Comparison of ENCODE assay signal across 15 cellular contexts in genomic region chr11:923691-924405, GRCh38. TPM values are rescaled to one million over a fixed set of nuclear protein-coding genes. Genes with fewer than 3 reads are reported as not detected.
DNase-seq lines count a peak whose midpoint lies in the region; ATAC-seq, FAIRE-seq and TF ChIP-seq lines count a peak whose summit lies in the region.
"Had no signal": no experiment of that assay in that cellular context is flagged by ENCODE, and none has a peak within 500 bp of the region (broad histone marks: within the 10 kb centered on the region; RNA-seq: fewer than 3 reads in every experiment).

No MANE protein-coding gene starts in this region.

- 0 out of 2 replicates have a peak overlapping the region, but pooled peaks have one; percentile 24 for H2AK5ac ChIP-seq in H1 (ENCODE audit: low read depth, low read length)
- H2AK5ac ChIP-seq in neuronal stem cell (ENCODE audit: low read depth, low read length), result peak overlapping the region; percentile 94

- H3K4me1 Mint-ChIP-seq in activated CD8-positive, alpha-beta T cell treated with anti-CD3 and anti-CD28 coated beads, Interleukin-2, amount 10 ng/mL, durations not matched to agents 7 days and 5 days (ENCODE audit: low read depth), result peaks cover 30% of the 10 kb centered on the region
- peaks cover 25% of the 10 kb centered on the region for H3K4me1 Mint-ChIP-seq in activated CD8-positive, alpha-beta T cell treated with anti-CD3 and anti-CD28 coated beads for 36 hours (ENCODE audit: low read depth)

- peaks cover 0 to 27% of the 10 kb centered on the region in 2 experiments; a peak in 2 of 4 replicates for H3K79me2 ChIP-seq in H1 (ENCODE audit: control insufficient read depth in 1 of 2, insufficient read depth in 2 of 2, low read length in 2 of 2)

- peaks cover 7% of the 10 kb centered on the region for H3K79me1 ChIP-seq in H1 (ENCODE audit: low read depth, low read length)
- peaks cover 2% of the 10 kb centered on the region for H3K79me1 ChIP-seq in neuronal stem cell (ENCODE audit: low read depth, low read length)

- no peak for TF ChIP-seq EP300 in H1 (IDR thresholded peaks at IDR 0.05; ENCODE audit: borderline replicate concordance in 1 of 2, low read depth in 2 of 2, low read length in 2 of 2)

- H4K20me1 ChIP-seq in H1 (replicated peaks in 1 of 2; ENCODE audit: control insufficient read depth in 1 of 2, insufficient read depth in 2 of 2, low read length in 2 of 2), result peaks cover 2 to 5% of the 10 kb centered on the region in 2 experiments

- H2AFZ ChIP-seq in H1 (ENCODE audit: low read length), result no peak overlapping the region
- no peak overlapping the region for H2AFZ ChIP-seq in neuronal stem cell (ENCODE audit: low read length)

- H3K14ac ChIP-seq in H1 (ENCODE audit: insufficient read length), result no peak overlapping the region
- H3K14ac ChIP-seq in neuronal stem cell (ENCODE audit: low read length), result no peak overlapping the region

- no peaks in the 10 kb centered on the region for H3K4me1 ChIP-seq in HEK293 (ENCODE audit: control insufficient read depth, insufficient read depth, low read length)
- H3K4me1 ChIP-seq in H1 (replicated peaks in 1 of 4; ENCODE audit: control insufficient read depth in 3 of 4, insufficient read depth in 4 of 4, low read length in 3 of 4), result peaks cover 0 to 7% (median 4%) of the 10 kb centered on the region in 4 experiments; a peak in 4 of 7 replicates
- peaks cover 3 to 13% of the 10 kb centered on the region in 2 donors for H3K4me1 ChIP-seq in neuronal stem cell (ENCODE audit: control insufficient read depth in 2 of 2, insufficient read depth in 1 of 2, low read depth in 1 of 2, low read length in 2 of 2)

- H3K27me3 ChIP-seq in H1 (replicated peaks in 1 of 4; ENCODE audit: control insufficient read depth in 3 of 4, extremely low read depth in 1 of 4, insufficient read depth in 3 of 4, low read length in 3 of 4) (no peaks in the 10 kb centered on the region), neuronal stem cell (ENCODE audit: control insufficient read depth in 3 of 3, insufficient read depth in 3 of 3, low read depth in 1 of 3, low read length in 3 of 3) (no peaks in the 10 kb centered on the region)
- H3K27me3 ChIP-seq: adrenal gland had no signal

- H3K23ac ChIP-seq in H1 (ENCODE audit: insufficient read length), result no peak overlapping the region
- no peak overlapping the region for H3K23ac ChIP-seq in neuronal stem cell (ENCODE audit: low read depth, low read length, poor library complexity)

- H3K27ac Mint-ChIP-seq in activated CD8-positive, alpha-beta T cell treated with anti-CD3 and anti-CD28 coated beads, Interleukin-2, amount 10 ng/mL, durations not matched to agents 7 days and 5 days, result no peak overlapping the region
- H3K27ac Mint-ChIP-seq in activated CD8-positive, alpha-beta T cell treated with anti-CD3 and anti-CD28 coated beads for 36 hours, result no peak overlapping the region

- H3K18ac ChIP-seq in H1 (ENCODE audit: extremely low read depth, low read length), result no peak overlapping the region
- no peak overlapping the region for H3K18ac ChIP-seq in neuronal stem cell (ENCODE audit: low read length)

- 95% methylated on average over 19 of the region's 19 CpGs; no CpG with 5 or more reads in 1 of the 2 experiments for WGBS in H1 (ENCODE audit: extremely low coverage in 1 of 2, insufficient coverage in 1 of 2, insufficient read length in 1 of 2, insufficient replicate concordance in 2 of 2, low coverage in 1 of 2, low lambda C conversion rate in 2 of 2, missing lambda C conversion rate in 1 of 2), 2 experiments
- WGBS in neuronal stem cell (ENCODE audit: extremely low coverage in 2 of 2, insufficient read length in 2 of 2, insufficient replicate concordance in 1 of 2), 2 donors, result no CpG with 5 or more reads among the region's 19 CpGs

- ATAC-seq in activated CD8-positive, alpha-beta T cell treated with anti-CD3 and anti-CD28 coated beads, Interleukin-2, amount 10 ng/mL, durations not matched to agents 7 days and 5 days, result no peak
- ATAC-seq in activated CD8-positive, alpha-beta T cell treated with anti-CD3 and anti-CD28 coated beads for 36 hours, result no peak
- no peak for ATAC-seq in left colon
- ATAC-seq: A549; activated CD4-positive, CD25-positive, alpha-beta regulatory T cell treated with anti-CD3 and anti-CD28 coated beads, Interleukin-2, amount 50 U/mL, for 24 hours had no signal

- H2BK120ac ChIP-seq in H1 (replicated peaks; ENCODE audit: low read depth, low read length) (no peak overlapping the region), neuronal stem cell (ENCODE audit: low read depth, low read length) (no peak overlapping the region)

- no peak overlapping the region for H3K9ac ChIP-seq in H1 (replicated peaks in 1 of 4; ENCODE audit: extremely low read depth in 1 of 4, low read depth in 3 of 4, low read length in 3 of 4)
- no peak overlapping the region for H3K9ac ChIP-seq in neuronal stem cell (ENCODE audit: low read depth, low read length, poor library complexity)

- H3K4me3 Mint-ChIP-seq in activated CD8-positive, alpha-beta T cell treated with anti-CD3 and anti-CD28 coated beads, Interleukin-2, amount 10 ng/mL, durations not matched to agents 7 days and 5 days, result peak overlapping the region; percentile 5
- no peak overlapping the region for H3K4me3 Mint-ChIP-seq in activated CD8-positive, alpha-beta T cell treated with anti-CD3 and anti-CD28 coated beads for 36 hours

- no peaks in the 10 kb centered on the region for H3K9me3 ChIP-seq in HEK293 (ENCODE audit: control insufficient read depth, insufficient read depth, low read depth, low read length)
- H3K9me3 ChIP-seq in H1 (ENCODE audit: insufficient read depth in 2 of 2, low read depth in 1 of 2, low read length in 1 of 2), result no peaks in the 10 kb centered on the region
- H3K9me3 ChIP-seq in neuronal stem cell (replicated peaks in 1 of 2; ENCODE audit: control insufficient read depth in 2 of 2, insufficient read depth in 1 of 2, low read depth in 1 of 2, low read length in 2 of 2), result no peaks in the 10 kb centered on the region
- H3K9me3 ChIP-seq: A549, adrenal gland had no signal

- no peak overlapping the region for H3K4me2 ChIP-seq in H1 (ENCODE audit: insufficient read depth in 1 of 2, low read depth in 2 of 2, low read length in 2 of 2)
- H3K4me2 ChIP-seq in neuronal stem cell (ENCODE audit: insufficient read depth, low read length, poor library complexity, severe bottlenecking), result no peak overlapping the region
- H3K4me2 ChIP-seq: A549 had no signal

- H3K27ac ChIP-seq in HEK293 (ENCODE audit: extremely low read depth, low read depth, low read length) (no peak overlapping the region), H1 (ENCODE audit: low read depth, low read length) (no peak overlapping the region), neuronal stem cell (replicated peaks; ENCODE audit: low read length) (no peak overlapping the region)

- H4K8ac ChIP-seq in H1 (ENCODE audit: extremely low read depth, insufficient read depth, low read length) (no peak overlapping the region), neuronal stem cell (ENCODE audit: low read depth, low read length) (no peak overlapping the region)

- TF ChIP-seq CTCF in activated CD8-positive, alpha-beta T cell treated with anti-CD3 and anti-CD28 coated beads for 36 hours (IDR thresholded peaks at IDR 0.05), result no peak
- TF ChIP-seq CTCF in HEK293 (tag by site-specific recombination; IDR thresholded peaks at IDR 0.05), result no peak
- TF ChIP-seq CTCF in H1 (IDR thresholded peaks at IDR 0.05; ENCODE audit: control extremely low read depth in 1 of 3, insufficient read depth in 1 of 3, low read depth in 1 of 3, low read length in 3 of 3), result no peak

- no peak overlapping the region for H3K56ac ChIP-seq in H1 (replicated peaks; ENCODE audit: insufficient read length, low read depth, low read length)

- no peak for DNase-seq in activated CD8-positive, alpha-beta T cell treated with anti-CD3 and anti-CD28 coated beads, Interleukin-2, amount 10 ng/mL, durations not matched to agents 7 days and 5 days
- DNase-seq in activated CD8-positive, alpha-beta T cell treated with anti-CD3 and anti-CD28 coated beads for 36 hours, result no peak
- no peak for DNase-seq in H1 (ENCODE audit: low read depth in 1 of 2, low spot score in 2 of 2)
- no peak for DNase-seq in neuronal stem cell (ENCODE audit: low spot score)
- no peak for DNase-seq in pons (ENCODE audit: low spot score)
- DNase-seq in left colon, result no peak
- no peak for DNase-seq in A172 (ENCODE audit: low spot score)
- DNase-seq: adrenal gland, mesenchymal stem cell, occipital lobe had no signal

- H2BK15ac ChIP-seq in H1 (ENCODE audit: low read length) (no peak overlapping the region), neuronal stem cell (ENCODE audit: low read length) (no peak overlapping the region)

- H4K5ac ChIP-seq in H1 (ENCODE audit: insufficient read length, low read depth, low read length), result no peak overlapping the region

- POLR2A ChIA-PET in activated CD8-positive, alpha-beta T cell treated with anti-CD3 and anti-CD28 coated beads, Interleukin-2, amount 10 ng/mL, durations not matched to agents 7 days and 5 days (lab: Charles Lee), result interaction anchor here (1.0 kb wide), 1 partner anchor 14 kb away, joined by 3 read pairs; the partner anchor contains the start of gene CHID1
- POLR2A ChIA-PET in activated CD8-positive, alpha-beta T cell treated with anti-CD3 and anti-CD28 coated beads for 36 hours (lab: Charles Lee), result interaction anchor here (1.5 kb wide), 1 partner anchor 82 kb away, joined by 4 read pairs; no protein-coding TSS in a partner anchor
- POLR2A ChIA-PET in HEK293 (lab: Yijun Ruan, JAX), result interaction anchor here (1.8 kb wide), 1 partner anchor 14 kb away, joined by 6 read pairs; the partner anchor contains the start of gene CHID1
- POLR2A ChIA-PET in H1 (lab: Charles Lee; ENCODE audit: partially characterized antibody), result interaction anchor here (1.0 to 1.9 kb wide), 4 partner anchors 13 to 56 kb away, joined by 3 to 7 read pairs (median 6); partner anchors contain the start of gene CHID1

- TF ChIP-seq POLR2A in H1 (IDR thresholded peaks at IDR 0.05; ENCODE audit: control extremely low read depth in 1 of 2, low read depth in 2 of 2, low read length in 2 of 2), result no peak

- H3K4me3 ChIP-seq in HEK293 (ENCODE audit: low read depth, low read length), result no peak overlapping the region
- H3K4me3 ChIP-seq in H1 (ENCODE audit: extremely low read depth in 1 of 4, insufficient read depth in 2 of 4, low read depth in 3 of 4, low read length in 4 of 4), result no peak overlapping the region
- H3K4me3 ChIP-seq in neuronal stem cell (ENCODE audit: low read length in 2 of 2), result no peak overlapping the region
- H3K4me3 ChIP-seq: A549, adrenal gland had no signal

- H2BK20ac ChIP-seq in H1 (ENCODE audit: low read length), result no peak overlapping the region

- peaks cover 10% of the 10 kb centered on the region for H3K36me3 Mint-ChIP-seq in activated CD8-positive, alpha-beta T cell treated with anti-CD3 and anti-CD28 coated beads, Interleukin-2, amount 10 ng/mL, durations not matched to agents 7 days and 5 days (ENCODE audit: low read depth)
- H3K36me3 Mint-ChIP-seq in activated CD8-positive, alpha-beta T cell treated with anti-CD3 and anti-CD28 coated beads for 36 hours (ENCODE audit: low read depth), result peaks cover 8% of the 10 kb centered on the region

- H2BK5ac ChIP-seq in H1 (ENCODE audit: low read depth, low read length), result 0 out of 2 replicates have a peak overlapping the region, but pooled peaks have one; percentile 24
- no peak overlapping the region for H2BK5ac ChIP-seq in neuronal stem cell (ENCODE audit: low read length)

- no peak for TF ChIP-seq RAD21 in H1 (IDR thresholded peaks at IDR 0.05 in 1 of 2, conservative IDR thresholded peaks at IDR 0.05 in 1 of 2; ENCODE audit: low read depth in 2 of 2, low read length in 2 of 2)

- peaks cover 3 to 14% of the 10 kb centered on the region in 2 experiments; a peak in 2 of 3 replicates for H3K36me3 ChIP-seq in HEK293 (ENCODE audit: control insufficient read depth in 2 of 2, insufficient read depth in 1 of 2, low read length in 2 of 2)
- peaks cover 0 to 12% (median 2%) of the 10 kb centered on the region in 4 experiments; a peak in 3 of 8 replicates for H3K36me3 ChIP-seq in H1 (ENCODE audit: control insufficient read depth in 2 of 4, insufficient read depth in 4 of 4, low read length in 3 of 4)
- H3K36me3 ChIP-seq in neuronal stem cell (replicated peaks in 1 of 2; ENCODE audit: control insufficient read depth in 2 of 2, insufficient read depth in 2 of 2, low read length in 2 of 2), result peaks cover 3 to 22% of the 10 kb centered on the region in 2 donors
- H3K36me3 ChIP-seq: adrenal gland had no signal

- H3K4ac ChIP-seq in H1 (replicated peaks; ENCODE audit: insufficient read length, low read depth, low read length) (no peak overlapping the region), neuronal stem cell (ENCODE audit: low read length) (no peak overlapping the region)

- H4K91ac ChIP-seq in H1 (replicated peaks; ENCODE audit: insufficient read length, low read length), result peak overlapping the region; percentile 65
- H4K91ac ChIP-seq in neuronal stem cell (ENCODE audit: low read depth, low read length, poor library complexity), result no peak overlapping the region

- H3K23me2 ChIP-seq in H1 (ENCODE audit: low read depth, low read length), result peaks cover 5% of the 10 kb centered on the region

- peak overlapping the region; percentile 27; the same call in 1 of the 2 replicates for H2BK12ac ChIP-seq in H1 (ENCODE audit: low read depth, low read length)
- peak overlapping the region; percentile 14 for H2BK12ac ChIP-seq in neuronal stem cell (ENCODE audit: low read length)

- H3K9me3 Mint-ChIP-seq in activated CD8-positive, alpha-beta T cell treated with anti-CD3 and anti-CD28 coated beads, Interleukin-2, amount 10 ng/mL, durations not matched to agents 7 days and 5 days (ENCODE audit: insufficient read depth), result no peaks in the 10 kb centered on the region
- H3K9me3 Mint-ChIP-seq in activated CD8-positive, alpha-beta T cell treated with anti-CD3 and anti-CD28 coated beads for 36 hours, result no peaks in the 10 kb centered on the region

- no peak for FAIRE-seq in H1 (lab: Jason Lieb, UNC)
- FAIRE-seq: A549, frontal cortex, H54 had no signal

- CTCF ChIA-PET in activated CD8-positive, alpha-beta T cell treated with anti-CD3 and anti-CD28 coated beads, Interleukin-2, amount 10 ng/mL, durations not matched to agents 7 days and 5 days (lab: Charles Lee), result interaction anchor here (1.3 to 1.4 kb wide), 2 partner anchors 12 to 13 kb away, joined by 3 to 5 read pairs; partner anchors contain the start of gene CHID1
- CTCF ChIA-PET in activated CD8-positive, alpha-beta T cell treated with anti-CD3 and anti-CD28 coated beads for 36 hours (lab: Charles Lee), result interaction anchor here (0.7 to 1.1 kb wide), 2 partner anchors 12 to 128 kb away, joined by 3 read pairs; no protein-coding TSS in a partner anchor
- CTCF ChIA-PET in HEK293 (lab: Yijun Ruan, JAX), result no interaction called here
- CTCF ChIA-PET in H1 (lab: Charles Lee; ENCODE audit: partially characterized antibody), result interaction anchor here (0.6 to 7.1 kb wide), 15 partner anchors 10 to 113 kb away, joined by 3 to 48 read pairs (median 6); partner anchors contain the start of gene MUC6

- intact Hi-C loops in activated CD8-positive, alpha-beta T cell treated with anti-CD3 and anti-CD28 coated beads for 36 hours (cut with micrococcal nuclease), result loop anchor here (10.0 kb wide), 1 partner anchor 111 kb away; the partner anchor contains the start of gene MUC6
- intact Hi-C loops in left colon (cut with DNase I, micrococcal nuclease), result no loop called here

- no peaks in the 10 kb centered on the region for H3K27me3 Mint-ChIP-seq in activated CD8-positive, alpha-beta T cell treated with anti-CD3 and anti-CD28 coated beads, Interleukin-2, amount 10 ng/mL, durations not matched to agents 7 days and 5 days (ENCODE audit: low read depth)
- no peaks in the 10 kb centered on the region for H3K27me3 Mint-ChIP-seq in activated CD8-positive, alpha-beta T cell treated with anti-CD3 and anti-CD28 coated beads for 36 hours

RNA-seq across cellular contexts. Expression of gene AP2A2, which starts 1.8 kb away (rescaled TPM):
- total RNA-seq in activated CD8-positive, alpha-beta T cell treated with anti-CD3 and anti-CD28 coated beads, Interleukin-2, amount 10 ng/mL, durations not matched to agents 7 days and 5 days, result 10 to 100 TPM; 40.1 to 54.0 TPM
- total RNA-seq in activated CD8-positive, alpha-beta T cell treated with anti-CD3 and anti-CD28 coated beads for 36 hours, result 10 to 100 TPM; 34.0 to 34.6 TPM
- 50.0 and 56.3 TPM in 2 replicates for total RNA-seq in H1 (2021; fragmentation: NEBNext Ultra II Directional; extraction: Animal tissue kit (Norgen Biotek cat#: 25700))
- polyA plus RNA-seq in H1 (2011; rRNA removed), result 65.0 and 70.0 TPM in 2 replicates
- polyA plus RNA-seq in H1 (2011; cell fraction: cytosol; rRNA removed), result 44.9 TPM
- 169 TPM for polyA plus RNA-seq in H1 (2011; cell fraction: nucleus; rRNA removed)
- 40.2 to 49.3 TPM (median 44.1 TPM) in 4 replicates for polyA plus RNA-seq in H1 (2012, experiment 1 of 2)
- polyA plus RNA-seq in H1 (2012, experiment 2 of 2), result 31.3 TPM
- polyA plus RNA-seq in H1 (2013, experiment 1 of 2), result 44.2 TPM
- 40.7 TPM for polyA plus RNA-seq in H1 (2013, experiment 2 of 2)
- polyA minus RNA-seq in H1 (2011; rRNA and poly(A)+ RNA removed), result 55.2 and 63.7 TPM in 2 replicates
- 75.7 TPM for polyA minus RNA-seq in H1 (2011; cell fraction: cytosol; rRNA and poly(A)+ RNA removed)
- 71.4 TPM for polyA minus RNA-seq in H1 (2011; cell fraction: nucleus; rRNA and poly(A)+ RNA removed)
- 49.2 TPM for polyA plus RNA-seq in neuronal stem cell (2013, experiment 1 of 2)
- 52.4 TPM for polyA plus RNA-seq in neuronal stem cell (2013, experiment 2 of 2)
- 10 to 100 TPM; 61.6 to 68.8 TPM for total RNA-seq in left colon
- total RNA-seq in A172 (2014; rRNA removed; shearing (Covaris generic)), result 27.8 and 29.4 TPM in 2 replicates

RNA-seq across cellular contexts. Expression of gene CHID1, which starts 13.2 kb away (rescaled TPM):
- total RNA-seq in activated CD8-positive, alpha-beta T cell treated with anti-CD3 and anti-CD28 coated beads, Interleukin-2, amount 10 ng/mL, durations not matched to agents 7 days and 5 days, result 10 to 100 TPM; 46.1 to 48.4 TPM
- total RNA-seq in activated CD8-positive, alpha-beta T cell treated with anti-CD3 and anti-CD28 coated beads for 36 hours, result 10 to 100 TPM; 69.8 to 72.0 TPM
- 78.9 and 81.2 TPM in 2 replicates for total RNA-seq in H1 (2021; fragmentation: NEBNext Ultra II Directional; extraction: Animal tissue kit (Norgen Biotek cat#: 25700))
- polyA plus RNA-seq in H1 (2011; rRNA removed), result 88.5 and 114 TPM in 2 replicates
- 102 TPM for polyA plus RNA-seq in H1 (2011; cell fraction: cytosol; rRNA removed)
- polyA plus RNA-seq in H1 (2011; cell fraction: nucleus; rRNA removed), result 115 TPM
- 55.8 to 87.0 TPM (median 82.0 TPM) in 4 replicates for polyA plus RNA-seq in H1 (2012, experiment 1 of 2)
- polyA plus RNA-seq in H1 (2012, experiment 2 of 2), result 82.1 TPM
- 76.3 TPM for polyA plus RNA-seq in H1 (2013, experiment 1 of 2)
- polyA plus RNA-seq in H1 (2013, experiment 2 of 2), result 80.1 TPM
- polyA minus RNA-seq in H1 (2011; rRNA and poly(A)+ RNA removed), result 59.6 and 70.2 TPM in 2 replicates
- polyA minus RNA-seq in H1 (2011; cell fraction: cytosol; rRNA and poly(A)+ RNA removed), result 49.1 TPM
- 52.7 TPM for polyA minus RNA-seq in H1 (2011; cell fraction: nucleus; rRNA and poly(A)+ RNA removed)
- polyA plus RNA-seq in neuronal stem cell (2013, experiment 1 of 2), result 42.0 TPM
- 43.9 TPM for polyA plus RNA-seq in neuronal stem cell (2013, experiment 2 of 2)
- total RNA-seq in left colon, result 10 to 100 TPM; 52.0 to 54.2 TPM
- 54.5 and 66.7 TPM in 2 replicates for total RNA-seq in A172 (2014; rRNA removed; shearing (Covaris generic))
